1 cellular context compared by ENCODE assay signal in the genomic region with DNA sequence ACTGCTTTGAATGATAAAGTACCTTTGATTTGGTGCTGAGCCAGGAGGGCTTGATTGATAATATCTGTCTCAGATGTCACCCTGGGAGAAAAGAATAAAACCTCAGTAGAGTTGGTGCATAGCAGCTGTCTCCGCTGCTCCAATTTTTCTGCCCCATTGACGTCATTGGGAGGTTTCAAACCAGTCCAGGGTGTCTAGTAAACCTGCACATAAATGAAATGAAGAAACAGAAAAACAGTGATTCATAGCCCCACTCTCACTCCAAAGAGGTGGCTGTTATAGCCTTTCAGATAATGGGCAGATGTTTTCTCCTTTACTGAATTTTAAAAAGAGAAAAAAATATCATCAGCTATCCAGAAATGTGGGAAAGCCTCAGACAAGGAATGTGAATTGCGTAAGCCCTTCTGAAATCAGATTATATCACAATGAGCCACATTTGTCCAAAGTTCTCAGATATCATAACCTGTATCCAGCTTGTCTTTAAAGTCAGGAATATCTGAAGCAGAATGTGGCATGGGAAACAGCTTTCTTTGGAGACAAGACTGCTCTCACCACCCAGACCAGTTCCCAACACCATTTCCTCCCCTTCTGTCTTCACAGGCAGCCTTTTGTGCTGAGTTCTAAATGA.
TF ChIP-seq lines count a peak whose summit lies in the region.

No MANE protein-coding gene starts in this region.

TF ChIP-seq in A549, 52 proteins besides CTCF, POLR2A, EP300 and RAD21 (continued from another document):
- TF ChIP-seq, protein P1, sequence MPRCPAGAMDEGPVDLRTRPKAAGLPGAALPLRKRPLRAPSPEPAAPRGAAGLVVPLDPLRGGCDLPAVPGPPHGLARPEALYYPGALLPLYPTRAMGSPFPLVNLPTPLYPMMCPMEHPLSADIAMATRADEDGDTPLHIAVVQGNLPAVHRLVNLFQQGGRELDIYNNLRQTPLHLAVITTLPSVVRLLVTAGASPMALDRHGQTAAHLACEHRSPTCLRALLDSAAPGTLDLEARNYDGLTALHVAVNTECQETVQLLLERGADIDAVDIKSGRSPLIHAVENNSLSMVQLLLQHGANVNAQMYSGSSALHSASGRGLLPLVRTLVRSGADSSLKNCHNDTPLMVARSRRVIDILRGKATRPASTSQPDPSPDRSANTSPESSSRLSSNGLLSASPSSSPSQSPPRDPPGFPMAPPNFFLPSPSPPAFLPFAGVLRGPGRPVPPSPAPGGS (IDR thresholded peaks at IDR 0.05), result peak; percentile 97
- TF ChIP-seq FOSB (CRISPR knock-in tag; IDR thresholded peaks at IDR 0.05) (no peak), KDM1A (IDR thresholded peaks at IDR 0.05; ENCODE audit: low read depth) (no peak), KDM5A (IDR thresholded peaks at IDR 0.05) (no peak), TFCP2L1 (CRISPR knock-in tag; IDR thresholded peaks at IDR 0.05) (no peak), HEYL (CRISPR knock-in tag; IDR thresholded peaks at IDR 0.05) (no peak), FOSL2 (IDR thresholded peaks at IDR 0.05) (peak; percentile 83), FOSL2 (CRISPR knock-in tag; IDR thresholded peaks at IDR 0.05) (peak; percentile 88), RARB (CRISPR knock-in tag; IDR thresholded peaks at IDR 0.05) (no peak), EHMT2 (IDR thresholded peaks at IDR 0.05; ENCODE audit: low read depth) (no peak), NR3C1 (IDR thresholded peaks at IDR 0.05) (no peak), EHF (CRISPR knock-in tag; IDR thresholded peaks at IDR 0.05) (no peak), FOXS1 (CRISPR knock-in tag; IDR thresholded peaks at IDR 0.05) (no peak), HOXB13 (CRISPR knock-in tag; IDR thresholded peaks at IDR 0.05; ENCODE audit: low read depth) (no peak), ZNF302 (CRISPR knock-in tag; IDR thresholded peaks at IDR 0.05) (no peak), ESRRA (IDR thresholded peaks at IDR 0.05; ENCODE audit: borderline replicate concordance, low read length) (no peak), GATA3 (IDR thresholded peaks at IDR 0.05; ENCODE audit: borderline replicate concordance) (peak; percentile 98), CHD4 (IDR thresholded peaks at IDR 0.05; ENCODE audit: borderline replicate concordance) (no peak), NFE2L2 (conservative IDR thresholded peaks at IDR 0.05; ENCODE audit: low read length) (no peak), TP53 (CRISPR knock-in tag; IDR thresholded peaks at IDR 0.05) (no peak), POLR2AphosphoS2 (conservative IDR thresholded peaks at IDR 0.05; ENCODE audit: low read length) (no peak), MAZ (IDR thresholded peaks at IDR 0.05; ENCODE audit: borderline replicate concordance, low read depth, low read length) (no peak), BHLHE40 (IDR thresholded peaks at IDR 0.05; ENCODE audit: low read depth, low read length) (no peak), CEBPB (IDR thresholded peaks at IDR 0.05) (peak; percentile 97 to 99), JUN (IDR thresholded peaks at IDR 0.05) (peak; percentile 97 to 98), NPAS2 (CRISPR knock-in tag; IDR thresholded peaks at IDR 0.05; ENCODE audit: borderline replicate concordance) (no peak), ZSCAN20 (CRISPR knock-in tag; IDR thresholded peaks at IDR 0.05) (no peak), ZC3H11A (IDR thresholded peaks at IDR 0.05) (no peak), RFX5 (IDR thresholded peaks at IDR 0.05) (no peak)
- TF ChIP-seq, protein P2, sequence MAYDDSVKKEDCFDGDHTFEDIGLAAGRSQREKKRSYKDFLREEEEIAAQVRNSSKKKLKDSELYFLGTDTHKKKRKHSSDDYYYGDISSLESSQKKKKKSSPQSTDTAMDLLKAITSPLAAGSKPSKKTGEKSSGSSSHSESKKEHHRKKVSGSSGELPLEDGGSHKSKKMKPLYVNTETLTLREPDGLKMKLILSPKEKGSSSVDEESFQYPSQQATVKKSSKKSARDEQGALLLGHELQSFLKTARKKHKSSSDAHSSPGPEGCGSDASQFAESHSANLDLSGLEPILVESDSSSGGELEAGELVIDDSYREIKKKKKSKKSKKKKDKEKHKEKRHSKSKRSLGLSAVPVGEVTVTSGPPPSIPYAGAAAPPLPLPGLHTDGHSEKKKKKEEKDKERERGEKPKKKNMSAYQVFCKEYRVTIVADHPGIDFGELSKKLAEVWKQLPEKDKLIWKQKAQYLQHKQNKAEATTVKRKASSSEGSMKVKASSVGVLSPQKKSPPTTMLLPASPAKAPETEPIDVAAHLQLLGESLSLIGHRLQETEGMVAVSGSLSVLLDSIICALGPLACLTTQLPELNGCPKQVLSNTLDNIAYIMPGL (CRISPR knock-in tag; IDR thresholded peaks at IDR 0.05; ENCODE audit: borderline replicate concordance), result no peak
- TF ChIP-seq, protein P3, sequence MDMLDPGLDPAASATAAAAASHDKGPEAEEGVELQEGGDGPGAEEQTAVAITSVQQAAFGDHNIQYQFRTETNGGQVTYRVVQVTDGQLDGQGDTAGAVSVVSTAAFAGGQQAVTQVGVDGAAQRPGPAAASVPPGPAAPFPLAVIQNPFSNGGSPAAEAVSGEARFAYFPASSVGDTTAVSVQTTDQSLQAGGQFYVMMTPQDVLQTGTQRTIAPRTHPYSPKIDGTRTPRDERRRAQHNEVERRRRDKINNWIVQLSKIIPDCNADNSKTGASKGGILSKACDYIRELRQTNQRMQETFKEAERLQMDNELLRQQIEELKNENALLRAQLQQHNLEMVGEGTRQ (IDR thresholded peaks at IDR 0.05), result no peak
- TF ChIP-seq, protein P4, sequence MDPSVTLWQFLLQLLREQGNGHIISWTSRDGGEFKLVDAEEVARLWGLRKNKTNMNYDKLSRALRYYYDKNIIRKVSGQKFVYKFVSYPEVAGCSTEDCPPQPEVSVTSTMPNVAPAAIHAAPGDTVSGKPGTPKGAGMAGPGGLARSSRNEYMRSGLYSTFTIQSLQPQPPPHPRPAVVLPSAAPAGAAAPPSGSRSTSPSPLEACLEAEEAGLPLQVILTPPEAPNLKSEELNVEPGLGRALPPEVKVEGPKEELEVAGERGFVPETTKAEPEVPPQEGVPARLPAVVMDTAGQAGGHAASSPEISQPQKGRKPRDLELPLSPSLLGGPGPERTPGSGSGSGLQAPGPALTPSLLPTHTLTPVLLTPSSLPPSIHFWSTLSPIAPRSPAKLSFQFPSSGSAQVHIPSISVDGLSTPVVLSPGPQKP (IDR thresholded peaks at IDR 0.05; ENCODE audit: low read depth, low read length), result no peak
- TF ChIP-seq, protein P5, sequence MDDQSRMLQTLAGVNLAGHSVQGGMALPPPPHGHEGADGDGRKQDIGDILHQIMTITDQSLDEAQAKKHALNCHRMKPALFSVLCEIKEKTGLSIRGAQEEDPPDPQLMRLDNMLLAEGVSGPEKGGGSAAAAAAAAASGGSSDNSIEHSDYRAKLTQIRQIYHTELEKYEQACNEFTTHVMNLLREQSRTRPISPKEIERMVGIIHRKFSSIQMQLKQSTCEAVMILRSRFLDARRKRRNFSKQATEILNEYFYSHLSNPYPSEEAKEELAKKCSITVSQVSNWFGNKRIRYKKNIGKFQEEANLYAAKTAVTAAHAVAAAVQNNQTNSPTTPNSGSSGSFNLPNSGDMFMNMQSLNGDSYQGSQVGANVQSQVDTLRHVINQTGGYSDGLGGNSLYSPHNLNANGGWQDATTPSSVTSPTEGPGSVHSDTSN (IDR thresholded peaks at IDR 0.05), result peak; percentile 77; the same call in 1 of the 2 replicates
- TF ChIP-seq, protein P6, sequence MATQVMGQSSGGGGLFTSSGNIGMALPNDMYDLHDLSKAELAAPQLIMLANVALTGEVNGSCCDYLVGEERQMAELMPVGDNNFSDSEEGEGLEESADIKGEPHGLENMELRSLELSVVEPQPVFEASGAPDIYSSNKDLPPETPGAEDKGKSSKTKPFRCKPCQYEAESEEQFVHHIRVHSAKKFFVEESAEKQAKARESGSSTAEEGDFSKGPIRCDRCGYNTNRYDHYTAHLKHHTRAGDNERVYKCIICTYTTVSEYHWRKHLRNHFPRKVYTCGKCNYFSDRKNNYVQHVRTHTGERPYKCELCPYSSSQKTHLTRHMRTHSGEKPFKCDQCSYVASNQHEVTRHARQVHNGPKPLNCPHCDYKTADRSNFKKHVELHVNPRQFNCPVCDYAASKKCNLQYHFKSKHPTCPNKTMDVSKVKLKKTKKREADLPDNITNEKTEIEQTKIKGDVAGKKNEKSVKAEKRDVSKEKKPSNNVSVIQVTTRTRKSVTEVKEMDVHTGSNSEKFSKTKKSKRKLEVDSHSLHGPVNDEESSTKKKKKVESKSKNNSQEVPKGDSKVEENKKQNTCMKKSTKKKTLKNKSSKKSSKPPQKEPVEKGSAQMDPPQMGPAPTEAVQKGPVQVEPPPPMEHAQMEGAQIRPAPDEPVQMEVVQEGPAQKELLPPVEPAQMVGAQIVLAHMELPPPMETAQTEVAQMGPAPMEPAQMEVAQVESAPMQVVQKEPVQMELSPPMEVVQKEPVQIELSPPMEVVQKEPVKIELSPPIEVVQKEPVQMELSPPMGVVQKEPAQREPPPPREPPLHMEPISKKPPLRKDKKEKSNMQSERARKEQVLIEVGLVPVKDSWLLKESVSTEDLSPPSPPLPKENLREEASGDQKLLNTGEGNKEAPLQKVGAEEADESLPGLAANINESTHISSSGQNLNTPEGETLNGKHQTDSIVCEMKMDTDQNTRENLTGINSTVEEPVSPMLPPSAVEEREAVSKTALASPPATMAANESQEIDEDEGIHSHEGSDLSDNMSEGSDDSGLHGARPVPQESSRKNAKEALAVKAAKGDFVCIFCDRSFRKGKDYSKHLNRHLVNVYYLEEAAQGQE (IDR thresholded peaks at IDR 0.05), result no peak
- TF ChIP-seq, protein P7, sequence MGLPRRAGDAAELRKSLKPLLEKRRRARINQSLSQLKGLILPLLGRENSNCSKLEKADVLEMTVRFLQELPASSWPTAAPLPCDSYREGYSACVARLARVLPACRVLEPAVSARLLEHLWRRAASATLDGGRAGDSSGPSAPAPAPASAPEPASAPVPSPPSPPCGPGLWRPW (IDR thresholded peaks at IDR 0.05), result peak; percentile 72; the same call in 1 of the 2 replicates
- TF ChIP-seq, protein P8, sequence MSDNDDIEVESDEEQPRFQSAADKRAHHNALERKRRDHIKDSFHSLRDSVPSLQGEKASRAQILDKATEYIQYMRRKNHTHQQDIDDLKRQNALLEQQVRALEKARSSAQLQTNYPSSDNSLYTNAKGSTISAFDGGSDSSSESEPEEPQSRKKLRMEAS (IDR thresholded peaks at IDR 0.05), result peak; percentile 81
- TF ChIP-seq, protein P9, sequence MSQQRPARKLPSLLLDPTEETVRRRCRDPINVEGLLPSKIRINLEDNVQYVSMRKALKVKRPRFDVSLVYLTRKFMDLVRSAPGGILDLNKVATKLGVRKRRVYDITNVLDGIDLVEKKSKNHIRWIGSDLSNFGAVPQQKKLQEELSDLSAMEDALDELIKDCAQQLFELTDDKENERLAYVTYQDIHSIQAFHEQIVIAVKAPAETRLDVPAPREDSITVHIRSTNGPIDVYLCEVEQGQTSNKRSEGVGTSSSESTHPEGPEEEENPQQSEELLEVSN (IDR thresholded peaks at IDR 0.05; ENCODE audit: borderline replicate concordance, low read depth), result no peak
